Comparison of ENCODE assay signal across 9 cellular contexts in genomic region chr12:52865090-52865944, GRCh38. TPM values are rescaled to one million over a fixed set of nuclear protein-coding genes. Genes with fewer than 3 reads are reported as not detected.
DNase-seq lines count a peak whose midpoint lies in the region; ATAC-seq and TF ChIP-seq lines count a peak whose summit lies in the region.
"Had no signal": no experiment of that assay in that cellular context is flagged by ENCODE, and none has a peak within 500 bp of the region (broad histone marks: within the 10 kb centered on the region; RNA-seq: fewer than 3 reads in every experiment).

No MANE protein-coding gene starts in this region.

- H3K27me3 ChIP-seq in SU-DHL-6 (ENCODE audit: low read length): no peaks in the 10 kb centered on the region
- H3K27me3 ChIP-seq in esophagus squamous epithelium: no peaks in the 10 kb centered on the region
- no peaks in the 10 kb centered on the region for H3K27me3 ChIP-seq in neural progenitor cell

- no peaks in the 10 kb centered on the region for H3F3A ChIP-seq in SU-DHL-6 (ENCODE audit: insufficient read depth)
- no peaks in the 10 kb centered on the region for H3F3A ChIP-seq in neural progenitor cell (ENCODE audit: low read depth)

- H3K9me3 ChIP-seq in SU-DHL-6 (ENCODE audit: insufficient read depth, low read length): no peaks in the 10 kb centered on the region
- no peaks in the 10 kb centered on the region for H3K9me3 ChIP-seq in esophagus squamous epithelium
- H3K9me3 ChIP-seq in neural progenitor cell (ENCODE audit: low read depth): no peaks in the 10 kb centered on the region

- no peaks in the 10 kb centered on the region for H3K9me3 Mint-ChIP-seq in neural progenitor cell
- H3K9me3 Mint-ChIP-seq: activated naive CD4-positive, alpha-beta T cell treated with anti-CD3 and anti-CD28 coated beads, Interleukin-2, amount 50 U/mL, for 24 hours had no signal

- no peak overlapping the region for H3K4me2 ChIP-seq in SU-DHL-6 (ENCODE audit: low read depth, low read length, poor library complexity, severe bottlenecking)
- no peak overlapping the region for H3K4me2 ChIP-seq in neural progenitor cell

- no peak overlapping the region for H3K27ac Mint-ChIP-seq in neural progenitor cell
- H3K27ac Mint-ChIP-seq: activated naive CD4-positive, alpha-beta T cell treated with anti-CD3 and anti-CD28 coated beads, Interleukin-2, amount 50 U/mL, for 24 hours had no signal

- ATAC-seq in GM18502 (IDR thresholded peaks at IDR 0.05; ENCODE audit: poor library complexity, unreplicated experiment) (no peak), GM21381 (IDR thresholded peaks at IDR 0.05; ENCODE audit: unreplicated experiment) (no peak)

- H3K4me3 ChIP-seq in SU-DHL-6 (ENCODE audit: insufficient read depth, low read length, poor library complexity, severe bottlenecking) (no peak overlapping the region), esophagus squamous epithelium (peak overlapping the region in 1 of 4 donors; percentile 11), neural progenitor cell (no peak overlapping the region)

- no peak for TF ChIP-seq POLR2A in esophagus squamous epithelium (IDR thresholded peaks at IDR 0.05)

- H3K4me1 ChIP-seq in esophagus squamous epithelium (peaks cover 31 to 86% (median 55%) of the 10 kb centered on the region in 3 donors), neural progenitor cell (no peaks in the 10 kb centered on the region)

- intact Hi-C loops in esophagus squamous epithelium (cut with DNase I): no loop called here

- H3K9me2 ChIP-seq in SU-DHL-6 (replicated peaks; ENCODE audit: insufficient read depth, low read length): no peaks in the 10 kb centered on the region

- DNase-seq in activated CD4-positive, alpha-beta T cell treated with anti-CD3 and anti-CD28 coated beads for 48 hours: peak; percentile 38
- DNase-seq in activated CD4-positive, alpha-beta T cell treated with anti-CD3 and anti-CD28 coated beads, Interleukin-2, amount 50 U/mL, for 4 hours: no peak
- DNase-seq in NCI-H1048 (lab: John Stamatoyannopoulos, UW) (peak; percentile 4), esophagus squamous epithelium (lab: John Stamatoyannopoulos, UW) (no peak), neural progenitor cell (ENCODE audit: low spot score) (peak; percentile 87)

- H3K9ac ChIP-seq in SU-DHL-6 (ENCODE audit: low read length): no peak overlapping the region
- H3K9ac ChIP-seq in neural progenitor cell: no peak overlapping the region

- no peak overlapping the region for H2AFZ ChIP-seq in SU-DHL-6 (ENCODE audit: low read depth, low read length, severe bottlenecking)
- no peak overlapping the region for H2AFZ ChIP-seq in neural progenitor cell (replicated peaks)

- no peaks in the 10 kb centered on the region for H3K36me3 Mint-ChIP-seq in neural progenitor cell
- H3K36me3 Mint-ChIP-seq: activated naive CD4-positive, alpha-beta T cell treated with anti-CD3 and anti-CD28 coated beads, Interleukin-2, amount 50 U/mL, for 24 hours had no signal

- H3K79me2 ChIP-seq in SU-DHL-6 (ENCODE audit: insufficient read depth, low read length) (no peaks in the 10 kb centered on the region), neural progenitor cell (ENCODE audit: low read depth) (no peaks in the 10 kb centered on the region)

- no peaks in the 10 kb centered on the region for H3K4me1 Mint-ChIP-seq in neural progenitor cell

- WGBS in esophagus squamous epithelium, 2 donors: 61 to 76% methylated on average over 6 to 7 of the region's 10 CpGs

- TF ChIP-seq CTCF in SU-DHL-6 (IDR thresholded peaks at IDR 0.05; ENCODE audit: insufficient read depth, low read length, poor library complexity, severe bottlenecking) (peak; percentile 62), esophagus squamous epithelium (IDR thresholded peaks at IDR 0.05) (peak; percentile 48 to 93 (median 82)), neural progenitor cell (IDR thresholded peaks at IDR 0.05) (peak; percentile 91)

- H3K4me3 Mint-ChIP-seq in neural progenitor cell: no peak overlapping the region
- H3K4me3 Mint-ChIP-seq: activated naive CD4-positive, alpha-beta T cell treated with anti-CD3 and anti-CD28 coated beads, Interleukin-2, amount 50 U/mL, for 24 hours had no signal

- H4K20me1 ChIP-seq in SU-DHL-6 (ENCODE audit: low read depth, low read length): no peaks in the 10 kb centered on the region
- H4K20me1 ChIP-seq in neural progenitor cell (ENCODE audit: low read depth): no peaks in the 10 kb centered on the region

- H3K27me3 Mint-ChIP-seq in neural progenitor cell (ENCODE audit: insufficient read depth, low read depth): peaks cover 7% of the 10 kb centered on the region
- H3K27me3 Mint-ChIP-seq: activated naive CD4-positive, alpha-beta T cell treated with anti-CD3 and anti-CD28 coated beads, Interleukin-2, amount 50 U/mL, for 24 hours had no signal

- no peak overlapping the region for H3K27ac ChIP-seq in SU-DHL-6 (ENCODE audit: low read depth, low read length)
- H3K27ac ChIP-seq in esophagus squamous epithelium: peak overlapping the region; percentile 46 to 99 (median 96)
- H3K27ac ChIP-seq in neural progenitor cell: no peak overlapping the region

- no peaks in the 10 kb centered on the region for H3K36me3 ChIP-seq in SU-DHL-6 (ENCODE audit: low read length)
- no peaks in the 10 kb centered on the region for H3K36me3 ChIP-seq in esophagus squamous epithelium
- H3K36me3 ChIP-seq in neural progenitor cell: no peaks in the 10 kb centered on the region

RNA-seq across cellular contexts. Expression of gene KRT78, which starts 16.5 kb away (rescaled TPM):
- total RNA-seq in esophagus squamous epithelium (100 to 1,000 TPM; 194 to 481 (median 307) TPM), neural progenitor cell (ENCODE audit: low replicate concordance) (not detected in 2 replicates)

RNA-seq across cellular contexts. Expression of gene KRT79, which starts 31.2 kb away (rescaled TPM):
- total RNA-seq in esophagus squamous epithelium: 1 to 10 TPM in 1 of 4 donors, not detected in 3; 1.8 TPM
- not detected in 2 replicates for total RNA-seq in neural progenitor cell (ENCODE audit: low replicate concordance)

RNA-seq across cellular contexts. Expression of gene KRT8, which starts 39.6 kb away (rescaled TPM):
- total RNA-seq in esophagus squamous epithelium: 10 to 100 TPM; 27.2 to 50.2 (median 38.2) TPM
- total RNA-seq in neural progenitor cell (ENCODE audit: low replicate concordance): 168 and 184 TPM in 2 replicates

RNA-seq across cellular contexts. Expression of gene KRT4, which starts 51.4 kb away (rescaled TPM):
- over 10,000 TPM in 2 of 4 donors, 1,000 to 10,000 TPM in 2; 3,147 to 27,876 (median 8,563) TPM for total RNA-seq in esophagus squamous epithelium
- total RNA-seq in neural progenitor cell (ENCODE audit: low replicate concordance): not detected in 2 replicates

Comparison
In these comparisons a context has a peak if more than half of its experiments do, and no peak if none do; other contexts are left out.
1. DNase-seq: peak in activated CD4-positive, alpha-beta T cell treated with anti-CD3 and anti-CD28 coated beads for 48 hours (single experiment), NCI-H1048 (single experiment) and neural progenitor cell (single experiment); none in activated CD4-positive, alpha-beta T cell treated with anti-CD3 and anti-CD28 coated beads, Interleukin-2, amount 50 U/mL, for 4 hours (0 of 2) and esophagus squamous epithelium (single experiment).
2. H3K27ac ChIP-seq: peak in esophagus squamous epithelium (4 of 4); none in SU-DHL-6 (single experiment) and neural progenitor cell (single experiment).
3. RNA of gene KRT78, which starts 16.5 kb away (total RNA-seq): 194 to 481 TPM in esophagus squamous epithelium; not detected in neural progenitor cell; every median in the first group is over 100 times any median in the second.
4. Peak in every context shown above with its lines, with median percentiles within 50 percentile points of each other: CTCF ChIP-seq.